Comparison of ENCODE assay signal across 27 cellular contexts in the genomic region with DNA sequence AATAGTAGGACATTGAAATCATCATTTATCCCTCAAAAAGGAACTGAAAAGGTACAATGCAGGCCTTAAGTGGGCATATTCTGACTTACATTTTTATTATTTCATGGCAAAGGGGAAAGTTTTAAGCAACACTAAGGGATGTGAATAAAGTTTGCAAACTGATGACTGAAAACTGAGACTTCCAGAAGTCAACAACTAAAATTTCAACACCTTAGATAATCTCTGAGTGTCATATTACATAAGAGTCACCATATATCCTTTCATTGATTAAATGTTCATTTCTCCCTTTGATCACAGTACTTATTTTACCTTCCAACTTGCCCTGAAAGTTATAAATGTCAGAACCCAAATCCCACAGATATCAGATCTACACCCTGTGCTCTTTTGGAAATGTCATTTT. TPM values are rescaled to one million over a fixed set of nuclear protein-coding genes. Genes with fewer than 3 reads are reported as not detected.
DNase-seq lines count a peak whose midpoint lies in the region; ATAC-seq, FAIRE-seq and TF ChIP-seq lines count a peak whose summit lies in the region.
"Had no signal": no experiment of that assay in that cellular context is flagged by ENCODE, and none has a peak within 500 bp of the region (broad histone marks: within the 10 kb centered on the region; RNA-seq: fewer than 3 reads in every experiment).

No MANE protein-coding gene starts in this region.

- H3K4me2 ChIP-seq in PC-9: peak overlapping the region; percentile 31
- H3K4me2 ChIP-seq in osteoblast (ENCODE audit: insufficient read depth, low read length): no peak overlapping the region

- intact Hi-C loops in PC-9 (cut with micrococcal nuclease; ENCODE audit: unreplicated experiment): no loop called here
- intact Hi-C loops in pancreas (cut with DNase I): no loop called here

- CTCF ChIA-PET in PC-9 (lab: Charles Lee) (no interaction called here), RWPE1 (lab: Yijun Ruan, JAX) (no interaction called here)

- DNase-seq in PC-9: peak in 1 of 2 experiments; percentile 53
- peak; percentile 70 for DNase-seq in bronchial epithelial cell (ENCODE audit: low read depth)
- DNase-seq in osteoblast (ENCODE audit: insufficient read length, low spot score, missing footprints): no peak
- DNase-seq in HCEC 1CT: no peak
- no peak for DNase-seq in pancreas
- DNase-seq in MV-4-11 (lab: John Stamatoyannopoulos, UW): no peak
- DNase-seq in RWPE1 (ENCODE audit: low spot score): no peak
- DNase-seq: C1 segment of cervical spinal cord; CD4-positive, alpha-beta memory T cell; COR-L47; DMS53; GOT3; Kasumi-1; NCI-H1105 treated with DMSO at 0.1 percent for 48 hours; NCI-H2029 treated with DMSO at 0.1 percent for 48 hours; NCI-H446 treated with DMSO at 0.1 percent for 48 hours; NCI-H526; NCI-H82; NK-92 treated with Interleukin-12 subunit alpha and Interleukin-12 subunit beta, amount 100 ng/mL, for 24 hours; RPMI8226; SHP77 treated with DMSO at 0.1 percent for 48 hours had no signal

- H3K27me3 ChIP-seq in PC-9 (ENCODE audit: insufficient read depth, low read depth): no peaks in the 10 kb centered on the region
- H3K27me3 ChIP-seq in bronchial epithelial cell (ENCODE audit: control insufficient read depth, insufficient read depth, low read length): no peaks in the 10 kb centered on the region
- H3K27me3 ChIP-seq in osteoblast (ENCODE audit: insufficient read depth, low read length): no peaks in the 10 kb centered on the region
- no peaks in the 10 kb centered on the region for H3K27me3 ChIP-seq in pancreas

- H3K4me3 ChIP-seq in PC-9 (no peak overlapping the region), bronchial epithelial cell (ENCODE audit: low read depth, low read length) (no peak overlapping the region), osteoblast (ENCODE audit: insufficient read depth, low read length) (no peak overlapping the region), pancreas (no peak overlapping the region)
- H3K4me3 ChIP-seq: GM12878, HAP-1 had no signal

- H4K20me1 ChIP-seq in PC-9 (ENCODE audit: insufficient read depth) (peaks cover 14% of the 10 kb centered on the region; the same call in 1 of the 2 replicates), osteoblast (ENCODE audit: insufficient read depth, low read length) (no peaks in the 10 kb centered on the region)

- H3K36me3 ChIP-seq in PC-9 (ENCODE audit: low read depth) (0 out of 2 replicates have a peak, but pooled peaks cover 3% of the 10 kb centered on the region), bronchial epithelial cell (ENCODE audit: control insufficient read depth, insufficient read depth, low read length) (no peaks in the 10 kb centered on the region), osteoblast (ENCODE audit: insufficient read depth, low read length) (no peaks in the 10 kb centered on the region), pancreas (no peaks in the 10 kb centered on the region)
- H3K36me3 ChIP-seq: HAP-1 had no signal

- H3K4me1 ChIP-seq in PC-9 (replicated peaks; ENCODE audit: insufficient read depth) (peaks cover 42% of the 10 kb centered on the region), osteoblast (ENCODE audit: insufficient read depth, low read length) (peaks cover 40% of the 10 kb centered on the region), pancreas (peaks cover 4 to 24% (median 22%) of the 10 kb centered on the region in 3 donors)

- no peak overlapping the region for H2AFZ ChIP-seq in PC-9
- no peak overlapping the region for H2AFZ ChIP-seq in osteoblast (ENCODE audit: low read length)

- peaks cover 16% of the 10 kb centered on the region for H3F3A ChIP-seq in PC-9 (ENCODE audit: insufficient read depth, low read depth)

- TF ChIP-seq CTCF in PC-9 (conservative IDR thresholded peaks at IDR 0.05) (no peak), bronchial epithelial cell (IDR thresholded peaks at IDR 0.05; ENCODE audit: insufficient read depth, low read length, severe bottlenecking) (no peak), osteoblast (IDR thresholded peaks at IDR 0.05; ENCODE audit: extremely low read depth, low read depth, low read length) (no peak), pancreas (IDR thresholded peaks at IDR 0.05) (no peak), RWPE1 (conservative IDR thresholded peaks at IDR 0.05; ENCODE audit: low read depth) (no peak)

- BruUV-seq in PC-9 (replicated peaks; lab: Mats Ljungman, UMichigan): no TSS peak

- H3K27ac ChIP-seq in PC-9 (0 out of 2 replicates have a peak overlapping the region, but pooled peaks have one; percentile 2), osteoblast (ENCODE audit: low read depth, low read length) (peak overlapping the region; percentile 87), pancreas (no peak overlapping the region), RWPE1 (no peak overlapping the region)

- POLR2A ChIA-PET in PC-9 (lab: Charles Lee; ENCODE audit: unreplicated experiment): no interaction called here
- POLR2A ChIA-PET in RWPE1 (lab: Yijun Ruan, JAX; ENCODE audit: low non-redundant PET): no interaction called here

- peaks cover 12% of the 10 kb centered on the region; the same call in 1 of the 2 replicates for H3K79me2 ChIP-seq in PC-9 (ENCODE audit: low read depth)
- peaks cover 30% of the 10 kb centered on the region for H3K79me2 ChIP-seq in osteoblast (ENCODE audit: insufficient read depth, low read length)

- no peak for FAIRE-seq in bronchial epithelial cell (lab: Jason Lieb, UNC)
- no peak for FAIRE-seq in pancreas (lab: Jason Lieb, UNC)
- FAIRE-seq: G401.6, GM12878, HepG2 had no signal

- ATAC-seq in pancreas: no peak
- ATAC-seq: GM12878, HepG2 had no signal

- H3K9me2 ChIP-seq in PC-9 (ENCODE audit: insufficient read depth): no peaks in the 10 kb centered on the region

- H3K9me3 ChIP-seq in PC-9 (ENCODE audit: insufficient read depth, low read depth): no peaks in the 10 kb centered on the region
- H3K9me3 ChIP-seq in osteoblast (ENCODE audit: low read depth, low read length): no peaks in the 10 kb centered on the region
- no peaks in the 10 kb centered on the region for H3K9me3 ChIP-seq in pancreas
- H3K9me3 ChIP-seq: HAP-1 had no signal

RNA-seq across cellular contexts. Expression of gene RNU4ATAC, which starts 44.5 kb away (rescaled TPM):
- total RNA-seq in PC-9 (2021) (not detected in 2 replicates), bronchial epithelial cell (under 0.01 TPM in 2 replicates), osteoblast (under 0.01 TPM in 1 of 2 replicates, not detected in the other), pancreas (1 to 10 TPM in 1 of 6 donors, not detected in 5; 6.6 TPM)
- not detected for polyA plus RNA-seq in pancreas
- total RNA-seq: A673; CD4-positive, alpha-beta memory T cell; GM12878; HT-29 had no signal
- polyA plus RNA-seq: CD4-positive, alpha-beta memory T cell; HepG2 had no signal

Comparison
In these comparisons a context has a peak if more than half of its experiments do, and no peak if none do; other contexts are left out.
1. H3K27ac ChIP-seq: peak in PC-9 (single experiment) and osteoblast (single experiment); none in pancreas (0 of 4) and RWPE1 (single experiment).